In the genomic region with DNA sequence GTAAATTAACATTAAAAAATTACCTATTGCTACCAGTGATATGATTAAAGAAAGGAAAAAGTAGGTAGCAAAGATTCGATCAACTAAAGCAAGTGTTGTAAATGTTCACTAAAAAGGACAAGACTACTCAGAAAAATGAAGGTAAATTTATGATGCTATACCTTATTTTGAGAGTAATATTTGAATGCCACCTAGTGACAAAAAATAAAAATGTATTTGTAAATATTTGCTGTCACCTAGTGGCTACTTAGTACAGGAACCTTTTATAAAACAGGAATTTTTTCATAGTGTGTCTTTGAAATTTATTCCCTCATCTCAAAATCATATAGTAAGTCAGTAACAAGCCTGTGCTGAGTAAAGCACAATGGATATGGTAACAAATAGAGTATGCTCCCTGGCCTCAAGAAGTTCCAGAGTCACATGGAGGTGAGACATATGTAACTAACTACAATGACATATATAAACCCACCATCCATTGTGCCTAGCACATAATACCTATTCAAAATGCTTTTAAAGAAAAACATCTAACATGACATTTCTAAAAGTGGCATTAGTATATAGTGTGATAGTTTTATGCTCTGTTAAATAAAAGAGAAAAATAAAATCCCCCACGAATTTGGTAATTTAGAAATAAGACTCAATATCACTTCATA, we compare ENCODE assay signal across 8 cellular contexts.
DNase-seq lines count a peak whose midpoint lies in the region; ATAC-seq and TF ChIP-seq lines count a peak whose summit lies in the region.

No MANE protein-coding gene starts in this region.

- peaks cover 12% of the 10 kb centered on the region for H3K36me3 ChIP-seq in endodermal cell (ENCODE audit: control insufficient read depth, insufficient read depth, low read length)

- ATAC-seq in HG03354 (IDR thresholded peaks at IDR 0.05; ENCODE audit: poor library complexity, severe bottlenecking, unreplicated experiment) (peak; percentile 75), HG02970 (IDR thresholded peaks at IDR 0.05; ENCODE audit: low FRiP score, unreplicated experiment) (no peak)

- H3K27ac Mint-ChIP-seq in endodermal cell (no peak overlapping the region), type B pancreatic cell (no peak overlapping the region)

- 75 to 95% methylated on average over 1 of the region's 2 CpGs for WGBS in endodermal cell (ENCODE audit: insufficient coverage in 1 of 2, insufficient read length in 1 of 2), 2 experiments

- no peak overlapping the region for H3K4me3 ChIP-seq in endodermal cell (ENCODE audit: low read length)

- no peak overlapping the region for H3K27ac ChIP-seq in endodermal cell (ENCODE audit: low read depth, low read length)

- no peaks in the 10 kb centered on the region for H3K4me1 Mint-ChIP-seq in endodermal cell
- H3K4me1 Mint-ChIP-seq in type B pancreatic cell (ENCODE audit: unreplicated experiment): no peaks in the 10 kb centered on the region

- no peak overlapping the region for H3K9ac ChIP-seq in endodermal cell (ENCODE audit: extremely low read depth, low read length, poor library complexity, severe bottlenecking)

- H3K9me3 ChIP-seq in endodermal cell (ENCODE audit: control insufficient read depth, low read length): no peaks in the 10 kb centered on the region

- H3K27me3 Mint-ChIP-seq in endodermal cell (ENCODE audit: insufficient read depth): no peaks in the 10 kb centered on the region
- no peaks in the 10 kb centered on the region for H3K27me3 Mint-ChIP-seq in type B pancreatic cell

- TF ChIP-seq CTCF in GM12872 (IDR thresholded peaks at IDR 0.05; ENCODE audit: insufficient read depth, low read depth, low read length) (peak; percentile 52), endodermal cell (conservative IDR thresholded peaks at IDR 0.05) (peak; percentile 65), type B pancreatic cell (conservative IDR thresholded peaks at IDR 0.05) (peak; percentile 76)

- H3K27me3 ChIP-seq in endodermal cell (ENCODE audit: control insufficient read depth, insufficient read depth, low read length, poor library complexity, severe bottlenecking): no peaks in the 10 kb centered on the region

- no peaks in the 10 kb centered on the region for H3K36me3 Mint-ChIP-seq in endodermal cell (ENCODE audit: low read depth)
- H3K36me3 Mint-ChIP-seq in type B pancreatic cell: no peaks in the 10 kb centered on the region

- H3K9me3 Mint-ChIP-seq in endodermal cell (no peaks in the 10 kb centered on the region), type B pancreatic cell (no peaks in the 10 kb centered on the region)

- H3K4me3 Mint-ChIP-seq in endodermal cell (no peak overlapping the region), type B pancreatic cell (no peak overlapping the region)

- DNase-seq in NCI-H69 (lab: John Stamatoyannopoulos, UW) (peak; percentile 89), endodermal cell (no peak), type B pancreatic cell (ENCODE audit: extremely low spot score, unreplicated experiment) (no peak), GDM1 (lab: John Stamatoyannopoulos, UW) (no peak)
- no peak for DNase-seq in effector CD8-positive, alpha-beta T cell (lab: John Stamatoyannopoulos, UW)

- H3K4me1 ChIP-seq in endodermal cell (ENCODE audit: control insufficient read depth, insufficient read depth, low read length): no peaks in the 10 kb centered on the region
